12 cellular contexts compared by ENCODE assay signal in genomic region chr15:84914351-84914750, GRCh38. TPM values are rescaled to one million over a fixed set of nuclear protein-coding genes. Genes with fewer than 3 reads are reported as not detected.
DNase-seq lines count a peak whose midpoint lies in the region; ATAC-seq, FAIRE-seq and TF ChIP-seq lines count a peak whose summit lies in the region.
"Had no signal": no experiment of that assay in that cellular context is flagged by ENCODE, and none has a peak within 500 bp of the region (broad histone marks: within the 10 kb centered on the region; RNA-seq: fewer than 3 reads in every experiment).

No MANE protein-coding gene starts in this region.

- TF ChIP-seq CTCF in left ventricle myocardium inferior (IDR thresholded peaks at IDR 0.05; ENCODE audit: borderline replicate concordance) = no peak
- no peak for TF ChIP-seq CTCF in astrocyte (IDR thresholded peaks at IDR 0.05; ENCODE audit: insufficient read depth, low read depth, low read length)
- no peak for TF ChIP-seq CTCF in nephron (IDR thresholded peaks at IDR 0.05; ENCODE audit: unreplicated experiment in 3 of 3)
- no peak for TF ChIP-seq CTCF in uterus (IDR thresholded peaks at IDR 0.05)

- H3K9me3 Mint-ChIP-seq in astrocyte (ENCODE audit: unreplicated experiment) (no peaks in the 10 kb centered on the region), nephron (no peaks in the 10 kb centered on the region)

- H3K79me2 ChIP-seq in astrocyte (ENCODE audit: insufficient read depth, low read length) = no peaks in the 10 kb centered on the region

- peaks cover 29% of the 10 kb centered on the region for H3K4me1 Mint-ChIP-seq in astrocyte (ENCODE audit: low read depth, unreplicated experiment)
- H3K4me1 Mint-ChIP-seq in nephron = peaks cover 45% of the 10 kb centered on the region

- ATAC-seq in Right ventricle myocardium superior (ENCODE audit: poor library complexity) (no peak), GM21447 (IDR thresholded peaks at IDR 0.05; ENCODE audit: unreplicated experiment) (no peak)
- ATAC-seq: left lobe of liver had no signal

- DNase-seq in left ventricle myocardium inferior (no peak), Right ventricle myocardium superior (no peak), astrocyte (ENCODE audit: low read depth) (no peak), uterus (no peak), putamen (ENCODE audit: low spot score) (no peak), NCI-H1417 (lab: John Stamatoyannopoulos, UW) (no peak)
- DNase-seq: NCI-H1105 treated with DMSO at 0.1 percent for 48 hours had no signal

- H3K27ac ChIP-seq in left ventricle myocardium inferior (replicated peaks) = peak overlapping the region; percentile 96
- peak overlapping the region; percentile 90 for H3K27ac ChIP-seq in astrocyte (ENCODE audit: low read depth, low read length)
- H3K27ac ChIP-seq in uterus = peak overlapping the region; percentile 86 to 95

- FAIRE-seq in astrocyte (lab: Jason Lieb, UNC) = no peak
- FAIRE-seq: H54 had no signal

- H3K9ac ChIP-seq in astrocyte (ENCODE audit: low read length) = peak overlapping the region; percentile 75

- H4K20me1 ChIP-seq in astrocyte (ENCODE audit: insufficient read depth, low read length) = no peaks in the 10 kb centered on the region

- no peaks in the 10 kb centered on the region for H3K27me3 ChIP-seq in left ventricle myocardium inferior (ENCODE audit: low read depth)
- H3K27me3 ChIP-seq in astrocyte (ENCODE audit: insufficient read depth, low read length) = no peaks in the 10 kb centered on the region
- H3K27me3 ChIP-seq in uterus = no peaks in the 10 kb centered on the region

- H3K36me3 ChIP-seq in left ventricle myocardium inferior = no peaks in the 10 kb centered on the region
- H3K36me3 ChIP-seq in astrocyte (ENCODE audit: insufficient read depth, low read length) = no peaks in the 10 kb centered on the region
- H3K36me3 ChIP-seq in uterus = no peaks in the 10 kb centered on the region

- no peak for TF ChIP-seq POLR2A in uterus (IDR thresholded peaks at IDR 0.05)

- H3K27me3 Mint-ChIP-seq in astrocyte (ENCODE audit: low read depth, unreplicated experiment) = peaks cover 9% of the 10 kb centered on the region
- no peaks in the 10 kb centered on the region for H3K27me3 Mint-ChIP-seq in nephron (ENCODE audit: low read depth)

- H3K4me3 ChIP-seq in left ventricle myocardium inferior = peak overlapping the region; percentile 3
- H3K4me3 ChIP-seq in astrocyte (ENCODE audit: insufficient read depth, low read depth, low read length) = no peak overlapping the region
- no peak overlapping the region for H3K4me3 ChIP-seq in uterus

- H2AFZ ChIP-seq in astrocyte (ENCODE audit: low read depth, low read length) = peak overlapping the region; percentile 72

- peaks cover 75% of the 10 kb centered on the region for H3K4me1 ChIP-seq in left ventricle myocardium inferior
- H3K4me1 ChIP-seq in astrocyte (ENCODE audit: insufficient read depth, low read length) = peaks cover 45% of the 10 kb centered on the region
- H3K4me1 ChIP-seq in uterus = peaks cover 8 to 17% of the 10 kb centered on the region in 2 donors

- intact Hi-C loops in left ventricle myocardium inferior (cut with micrococcal nuclease) (no loop called here), Right ventricle myocardium superior (cut with DNase I) (no loop called here), uterus (cut with DNase I; ENCODE audit: low total_unique reads) (no loop called here)

- no peak overlapping the region for H3K4me3 Mint-ChIP-seq in astrocyte (ENCODE audit: unreplicated experiment)
- no peak overlapping the region for H3K4me3 Mint-ChIP-seq in nephron

- peak overlapping the region; percentile 97 for H3K27ac Mint-ChIP-seq in astrocyte (ENCODE audit: unreplicated experiment)
- peak overlapping the region; percentile 95 to 97 (median 96) for H3K27ac Mint-ChIP-seq in nephron

- H3K36me3 Mint-ChIP-seq in astrocyte (ENCODE audit: low read depth, unreplicated experiment) (peaks cover 2% of the 10 kb centered on the region), nephron (ENCODE audit: low read depth) (no peaks in the 10 kb centered on the region)

- peak overlapping the region; percentile 60 for H3K4me2 ChIP-seq in astrocyte (ENCODE audit: low read length)

- no peaks in the 10 kb centered on the region for H3K9me3 ChIP-seq in left ventricle myocardium inferior (replicated peaks)
- no peaks in the 10 kb centered on the region for H3K9me3 ChIP-seq in astrocyte (ENCODE audit: insufficient read depth, low read depth, low read length)
- no peaks in the 10 kb centered on the region for H3K9me3 ChIP-seq in uterus

RNA-seq across cellular contexts. Expression of gene SLC28A1, which starts 29.9 kb away (rescaled TPM):
- total RNA-seq in left ventricle myocardium inferior (0.91 TPM), Right ventricle myocardium superior (0.46 TPM), astrocyte (not detected in 2 replicates), uterus (under 1 TPM in 2 of 4 donors, not detected in 2; 0.21 to 0.43 TPM)
- total RNA-seq: HT1080 had no signal
